ENCODE assay signal across 8 cellular contexts in genomic region chr11:115222218-115222862, GRCh38.
DNase-seq lines count a peak whose midpoint lies in the region; ATAC-seq and TF ChIP-seq lines count a peak whose summit lies in the region.

No MANE protein-coding gene starts in this region.

- no peaks in the 10 kb centered on the region for H4K20me1 ChIP-seq in osteoblast (ENCODE audit: insufficient read depth, low read length)

- no peak overlapping the region for H3K4me2 ChIP-seq in osteoblast (ENCODE audit: insufficient read depth, low read length)

- TF ChIP-seq POLR2A in esophagus squamous epithelium (IDR thresholded peaks at IDR 0.05): no peak
- TF ChIP-seq POLR2A in gastroesophageal sphincter (IDR thresholded peaks at IDR 0.05): no peak

- no peak for TF ChIP-seq CTCF in AG09309 (IDR thresholded peaks at IDR 0.05; ENCODE audit: control insufficient read depth, insufficient read depth, low read depth, low read length, missing control alignments)
- TF ChIP-seq CTCF in osteoblast (IDR thresholded peaks at IDR 0.05; ENCODE audit: extremely low read depth, low read depth, low read length): no peak
- TF ChIP-seq CTCF in esophagus squamous epithelium (IDR thresholded peaks at IDR 0.05): no peak
- TF ChIP-seq CTCF in gastroesophageal sphincter (IDR thresholded peaks at IDR 0.05): no peak

- peak; percentile 94 for ATAC-seq in GM18499 (IDR thresholded peaks at IDR 0.05; ENCODE audit: insufficient read depth, unreplicated experiment)
- ATAC-seq in HG02759 (IDR thresholded peaks at IDR 0.05; ENCODE audit: unreplicated experiment): peak; percentile 91
- ATAC-seq in gastroesophageal sphincter: no peak

- intact Hi-C loops in esophagus squamous epithelium (cut with DNase I): no loop called here

- peaks cover 4% of the 10 kb centered on the region for H3K4me1 ChIP-seq in osteoblast (ENCODE audit: insufficient read depth, low read length)
- no peaks in the 10 kb centered on the region for H3K4me1 ChIP-seq in esophagus squamous epithelium
- peaks cover 0 to 11% (median 0%) of the 10 kb centered on the region in 3 donors for H3K4me1 ChIP-seq in gastroesophageal sphincter

- H3K27ac ChIP-seq in osteoblast (ENCODE audit: low read depth, low read length): no peak overlapping the region
- peak overlapping the region in 1 of 4 donors; percentile 47 for H3K27ac ChIP-seq in esophagus squamous epithelium
- H3K27ac ChIP-seq in gastroesophageal sphincter: no peak overlapping the region

- H3K9me3 ChIP-seq in osteoblast (ENCODE audit: low read depth, low read length) (no peaks in the 10 kb centered on the region), esophagus squamous epithelium (no peaks in the 10 kb centered on the region), gastroesophageal sphincter (no peaks in the 10 kb centered on the region)

- no peaks in the 10 kb centered on the region for H3K79me2 ChIP-seq in osteoblast (ENCODE audit: insufficient read depth, low read length)

- 42 to 49% methylated on average over 5 of the region's 5 CpGs for WGBS in esophagus squamous epithelium, 2 donors
- WGBS in gastroesophageal sphincter (ENCODE audit: low coverage in 1 of 2), 2 donors: 61 to 87% methylated on average over 4 of the region's 5 CpGs

- H3K27me3 ChIP-seq in osteoblast (ENCODE audit: insufficient read depth, low read length): peaks cover 2% of the 10 kb centered on the region
- no peaks in the 10 kb centered on the region for H3K27me3 ChIP-seq in esophagus squamous epithelium
- no peaks in the 10 kb centered on the region for H3K27me3 ChIP-seq in gastroesophageal sphincter

- no peak for TF ChIP-seq EP300 in gastroesophageal sphincter (IDR thresholded peaks at IDR 0.05)

- DNase-seq in AG09309 (ENCODE audit: low read depth) (peak; percentile 55), NCI-H1436 treated with DMSO at 0.1 percent for 48 hours (lab: John Stamatoyannopoulos, UW) (peak; percentile 67), amniotic epithelial cell (ENCODE audit: low read depth) (peak; percentile 96), osteoblast (ENCODE audit: insufficient read length, low spot score, missing footprints) (peak; percentile 37), esophagus squamous epithelium (lab: John Stamatoyannopoulos, UW) (no peak)

- H2AFZ ChIP-seq in osteoblast (ENCODE audit: low read length): no peak overlapping the region

- H3K36me3 ChIP-seq in osteoblast (ENCODE audit: insufficient read depth, low read length) (no peaks in the 10 kb centered on the region), esophagus squamous epithelium (no peaks in the 10 kb centered on the region), gastroesophageal sphincter (no peaks in the 10 kb centered on the region)

- H3K4me3 ChIP-seq in AG09309 (ENCODE audit: control insufficient read depth, low read depth, low read length): no peak overlapping the region
- H3K4me3 ChIP-seq in osteoblast (ENCODE audit: insufficient read depth, low read length): no peak overlapping the region
- H3K4me3 ChIP-seq in esophagus squamous epithelium: no peak overlapping the region
- no peak overlapping the region for H3K4me3 ChIP-seq in gastroesophageal sphincter
